In the genomic region with DNA sequence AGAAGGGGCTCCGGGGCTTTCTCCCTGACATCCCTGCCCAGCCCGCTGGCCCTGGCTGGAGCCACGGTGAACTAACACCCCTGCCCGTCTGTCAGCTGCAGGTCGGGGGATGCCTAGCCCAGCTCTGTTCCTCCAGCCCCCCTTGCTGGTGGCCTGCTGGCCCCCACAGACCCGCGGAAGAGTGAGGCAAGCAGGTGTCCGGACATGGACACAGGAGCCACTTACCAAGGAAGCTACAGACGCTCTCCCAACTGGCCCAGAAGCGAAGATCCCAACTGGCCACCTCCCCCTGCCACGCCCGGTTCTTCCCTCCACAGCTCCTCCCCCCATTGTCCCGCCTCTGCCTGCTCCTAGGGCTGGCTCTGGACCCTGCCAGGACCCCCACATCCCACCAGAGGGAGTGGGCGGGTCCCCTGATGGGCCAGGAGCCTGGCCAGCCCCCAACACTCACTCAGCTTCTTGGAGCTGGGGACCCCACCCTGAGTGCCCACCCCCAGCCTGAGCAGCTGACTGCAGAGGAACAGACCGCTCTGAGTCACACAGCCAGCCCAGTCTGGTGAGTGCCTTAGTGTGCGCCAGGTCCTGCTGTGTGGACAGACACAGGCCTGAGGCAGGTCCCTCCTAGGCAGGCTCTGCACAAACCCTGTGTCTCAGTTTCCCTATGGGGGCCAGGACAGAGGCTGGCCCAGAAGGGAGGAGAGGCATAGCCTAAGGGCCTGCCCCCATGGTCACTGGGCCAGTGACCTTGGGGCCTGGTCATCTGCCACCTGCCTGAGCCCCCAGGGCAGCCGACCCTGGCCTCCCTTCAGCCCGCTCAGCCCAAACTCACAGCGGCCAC, we compare ENCODE assay signal across 9 cellular contexts. TPM values are rescaled to one million over a fixed set of nuclear protein-coding genes. Genes with fewer than 3 reads are reported as not detected.
DNase-seq lines count a peak whose midpoint lies in the region; ATAC-seq and TF ChIP-seq lines count a peak whose summit lies in the region.
"Had no signal": no experiment of that assay in that cellular context is flagged by ENCODE, and none has a peak within 500 bp of the region (broad histone marks: within the 10 kb centered on the region; RNA-seq: fewer than 3 reads in every experiment).

No MANE protein-coding gene starts in this region.

- DNase-seq in Daoy (ENCODE audit: low read depth) (peak; percentile 97), SJCRH30 (peak; percentile 88 to 90), fibroblast of pulmonary artery (ENCODE audit: low read depth) (peak; percentile 80), prostate gland (ENCODE audit: low spot score) (no peak), type B pancreatic cell (ENCODE audit: extremely low spot score, unreplicated experiment) (no peak), NCI-H524 (lab: John Stamatoyannopoulos, UW) (no peak)
- no peak for DNase-seq in activated CD4-positive, alpha-beta T cell treated with anti-CD3 and anti-CD28 coated beads for 48 hours
- DNase-seq: cortex of kidney had no signal

- no peak overlapping the region for H3K27ac Mint-ChIP-seq in type B pancreatic cell

- H3K4me1 ChIP-seq in SJCRH30 (peaks cover 53% of the 10 kb centered on the region), prostate gland (replicated peaks) (peaks cover 46% of the 10 kb centered on the region)

- no peaks in the 10 kb centered on the region for H3K36me3 Mint-ChIP-seq in type B pancreatic cell

- H3K27ac ChIP-seq in SJCRH30, result peak overlapping the region; percentile 44
- H3K27ac ChIP-seq in prostate gland, result peak overlapping the region; percentile 62 to 83

- H3K36me3 ChIP-seq in SJCRH30, result no peaks in the 10 kb centered on the region
- no peaks in the 10 kb centered on the region for H3K36me3 ChIP-seq in prostate gland

- H3K9me3 ChIP-seq in SJCRH30 (replicated peaks) (no peaks in the 10 kb centered on the region), prostate gland (no peaks in the 10 kb centered on the region)

- peaks cover 3% of the 10 kb centered on the region for H3K27me3 Mint-ChIP-seq in type B pancreatic cell

- H3K4me3 ChIP-seq in SJCRH30 (peak overlapping the region; percentile 10), fibroblast of pulmonary artery (replicated peaks; ENCODE audit: low read depth, low read length) (peak overlapping the region; percentile 43), prostate gland (peak overlapping the region; percentile 5 to 11)

- peak; percentile 18 for TF ChIP-seq POLR2A in prostate gland (IDR thresholded peaks at IDR 0.05)

- intact Hi-C loops in prostate gland (cut with DNase I), result no loop called here

- no peaks in the 10 kb centered on the region; the same call in 1 of the 2 replicates for H3K27me3 ChIP-seq in SJCRH30
- no peaks in the 10 kb centered on the region for H3K27me3 ChIP-seq in prostate gland (replicated peaks; ENCODE audit: insufficient read depth)

- WGBS in prostate gland, result 59% methylated on average over 17 of the region's 19 CpGs

- H3K4me3 Mint-ChIP-seq in type B pancreatic cell, result no peak overlapping the region

- no peak for ATAC-seq in HG03039 (IDR thresholded peaks at IDR 0.05; ENCODE audit: unreplicated experiment)

- no peaks in the 10 kb centered on the region for H3K9me3 Mint-ChIP-seq in type B pancreatic cell

- TF ChIP-seq CTCF in fibroblast of pulmonary artery (IDR thresholded peaks at IDR 0.05; ENCODE audit: low read length, missing control alignments), result no peak
- TF ChIP-seq CTCF in prostate gland (IDR thresholded peaks at IDR 0.05), result no peak
- no peak for TF ChIP-seq CTCF in type B pancreatic cell (conservative IDR thresholded peaks at IDR 0.05)

- H3K4me1 Mint-ChIP-seq in type B pancreatic cell (ENCODE audit: unreplicated experiment), result peaks cover 4% of the 10 kb centered on the region

RNA-seq across cellular contexts. Expression of a gene that starts 7.7 kb away (rescaled TPM):
- total RNA-seq in Daoy (2014; rRNA removed; shearing (Covaris generic)), result 10.4 and 10.5 TPM in 2 replicates
- total RNA-seq in SJCRH30 (2014; rRNA removed; shearing (Covaris generic)), result 1.3 and 1.6 TPM in 2 replicates
- total RNA-seq in prostate gland, result 10 to 100 TPM; 18.3 to 27.2 TPM
- 1.1 and 2.0 TPM in 2 replicates for total RNA-seq in type B pancreatic cell (ENCODE audit: low replicate concordance)

RNA-seq across cellular contexts. Expression of a gene that starts 15.1 kb away (rescaled TPM):
- 6.5 and 8.4 TPM in 2 replicates for total RNA-seq in Daoy (2014; rRNA removed; shearing (Covaris generic))
- total RNA-seq in SJCRH30 (2014; rRNA removed; shearing (Covaris generic)), result 2.6 and 3.0 TPM in 2 replicates
- total RNA-seq in prostate gland (10 to 100 TPM; 15.2 to 19.3 TPM), type B pancreatic cell (ENCODE audit: low replicate concordance) (16.2 and 18.8 TPM in 2 replicates)

RNA-seq across cellular contexts. Expression of a gene that starts 45.8 kb away (rescaled TPM):
- total RNA-seq in Daoy (2014; rRNA removed; shearing (Covaris generic)), result not detected in 2 replicates
- total RNA-seq in SJCRH30 (2014; rRNA removed; shearing (Covaris generic)), result not detected in 2 replicates
- 1 to 10 TPM; 1.2 to 5.4 TPM for total RNA-seq in prostate gland
- total RNA-seq in type B pancreatic cell (ENCODE audit: low replicate concordance), result 0.17 TPM in 2 replicates

RNA-seq across cellular contexts. Expression of a gene that starts 50.4 kb away (rescaled TPM):
- total RNA-seq in Daoy (2014; rRNA removed; shearing (Covaris generic)), result 79.0 and 86.9 TPM in 2 replicates
- total RNA-seq in SJCRH30 (2014; rRNA removed; shearing (Covaris generic)), result 92.3 and 98.0 TPM in 2 replicates
- total RNA-seq in prostate gland, result 10 to 100 TPM; 12.3 to 17.6 TPM
- total RNA-seq in type B pancreatic cell (ENCODE audit: low replicate concordance), result 21.2 and 29.7 TPM in 2 replicates

Comparison
In these comparisons a context has a peak if more than half of its experiments do, and no peak if none do; other contexts are left out.
1. DNase-seq: peak in Daoy (single experiment), SJCRH30 (2 of 2) and fibroblast of pulmonary artery (single experiment); none in prostate gland (single experiment), type B pancreatic cell (single experiment), activated CD4-positive, alpha-beta T cell treated with anti-CD3 and anti-CD28 coated beads for 48 hours (single experiment) and NCI-H524 (0 of 2).
2. Peak in every context shown above with its lines, with median percentiles within 50 percentile points of each other: H3K4me3 ChIP-seq.